In the genomic region with DNA sequence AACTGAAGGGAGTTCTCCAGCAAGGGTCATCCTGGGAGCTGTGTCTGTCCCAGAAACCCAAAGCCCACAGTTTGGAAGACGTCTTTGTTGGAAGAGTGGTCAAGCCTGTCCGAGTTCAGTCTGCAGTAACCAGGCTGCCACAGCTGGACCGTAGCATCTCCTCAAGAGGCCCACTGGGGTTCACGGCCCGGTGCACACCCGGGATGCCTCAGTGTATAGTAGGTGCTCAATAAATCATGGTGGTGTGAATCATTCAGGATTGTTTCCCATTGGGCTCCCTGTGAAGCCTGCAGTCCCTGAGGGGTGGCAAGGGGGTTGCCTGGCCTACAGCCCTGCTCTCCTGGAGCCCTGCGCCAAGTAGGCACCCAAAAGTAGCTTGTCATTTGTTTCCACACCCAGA, we compare ENCODE assay signal across 30 cellular contexts. TPM values are rescaled to one million over a fixed set of nuclear protein-coding genes. Genes with fewer than 3 reads are reported as not detected.
"Had no signal": no experiment of that assay in that cellular context is flagged by ENCODE, and none has a peak within 500 bp of the region (broad histone marks: within the 10 kb centered on the region; RNA-seq: fewer than 3 reads in every experiment).

No MANE protein-coding gene starts in this region.

- H3K9ac ChIP-seq: neural progenitor cell had no signal

- H3K4me3 ChIP-seq: gastroesophageal sphincter, heart left ventricle, hepatocyte, lower lobe of right lung, neural progenitor cell, prostate gland, sigmoid colon, testis, tibial artery had no signal

- H3K4me1 ChIP-seq: lower lobe of right lung, neural progenitor cell, prostate gland, sigmoid colon had no signal

- H3K27me3 ChIP-seq: gastroesophageal sphincter, heart left ventricle, hepatocyte, neural progenitor cell, sigmoid colon, testis, tibial artery had no signal

- H3K9me3 Mint-ChIP-seq: natural killer cell; neural progenitor cell; stimulated activated effector memory CD8-positive, alpha-beta T cell treated with anti-CD3 and anti-CD28 coated beads, Interleukin-12 subunit alpha, Interleukin-12 subunit beta, amount 100 ng/mL, for 72 hours; type B pancreatic cell had no signal

- H3K27ac ChIP-seq: lower lobe of right lung, neural progenitor cell, sigmoid colon, tibial artery had no signal

- H3K4me3 Mint-ChIP-seq: natural killer cell; neural progenitor cell; stimulated activated effector memory CD8-positive, alpha-beta T cell treated with anti-CD3 and anti-CD28 coated beads, Interleukin-12 subunit alpha, Interleukin-12 subunit beta, amount 100 ng/mL, for 72 hours had no signal

- H3K9me3 ChIP-seq: gastroesophageal sphincter, heart left ventricle, lower lobe of right lung, prostate gland, sigmoid colon, testis, tibial artery had no signal

- H3K27ac Mint-ChIP-seq: natural killer cell; neural progenitor cell; stimulated activated effector memory CD8-positive, alpha-beta T cell treated with anti-CD3 and anti-CD28 coated beads, Interleukin-12 subunit alpha, Interleukin-12 subunit beta, amount 100 ng/mL, for 72 hours had no signal

- H3K36me3 Mint-ChIP-seq: natural killer cell; neural progenitor cell; stimulated activated effector memory CD8-positive, alpha-beta T cell treated with anti-CD3 and anti-CD28 coated beads, Interleukin-12 subunit alpha, Interleukin-12 subunit beta, amount 100 ng/mL, for 72 hours; type B pancreatic cell had no signal

- H3K4me2 ChIP-seq: neural progenitor cell had no signal

- DNase-seq: cerebellar nuclear complex; cortex of kidney; effector CD4-positive, alpha-beta T cell; foreskin fibroblast; heart left ventricle; kidney; left cardiac atrium; left ventricle myocardium superior; lower lobe of right lung; natural killer cell; nucleus accumbens; sigmoid colon; stimulated activated CD4-positive, alpha-beta T cell treated with anti-CD3 and anti-CD28 coated beads, Interleukin-2, amount 100 ng/mL, for 24 hours; stimulated activated CD4-positive, alpha-beta T cell treated with anti-CD3 and anti-CD28 coated beads, Interleukin-4, amount 100 ng/mL, for 24 hours; stimulated activated naive CD8-positive, alpha-beta T cell treated with anti-CD3 and anti-CD28 coated beads, Interleukin-15, Interleukin-2, amounts not matched to agents 100 U/mL and 50 U/mL, for 24 hours; substantia nigra; testis; tibial artery had no signal

- H3K4me1 Mint-ChIP-seq: natural killer cell had no signal

- H3K36me3 ChIP-seq: gastroesophageal sphincter, heart left ventricle, lower lobe of right lung, neural progenitor cell, prostate gland, sigmoid colon, tibial artery had no signal

- ATAC-seq: gastroesophageal sphincter; heart left ventricle; left cardiac atrium; left ventricle myocardium superior; natural killer cell; stimulated activated effector memory CD8-positive, alpha-beta T cell treated with anti-CD3 and anti-CD28 coated beads, Interleukin-12 subunit alpha, Interleukin-12 subunit beta, amount 100 ng/mL, for 72 hours; stimulated activated naive CD8-positive, alpha-beta T cell treated with anti-CD3 and anti-CD28 coated beads, Interleukin-15, Interleukin-2, amounts not matched to agents 100 U/mL and 50 U/mL, for 24 hours had no signal

RNA-seq across cellular contexts. Expression of a gene that starts 10.3 kb away (rescaled TPM):
- total RNA-seq: mononuclear cell, natural killer cell had no signal

RNA-seq across cellular contexts. Expression of a gene that starts 34.2 kb away (rescaled TPM):
- total RNA-seq: dermis microvascular lymphatic vessel endothelial cell, heart left ventricle, hepatocyte, left cardiac atrium, left ventricle myocardium superior, lower lobe of right lung, mesenteric fat pad, mononuclear cell, natural killer cell, osteocyte, prostate gland, skeletal muscle tissue, urinary bladder had no signal
